Comparison of ENCODE assay signal across 1 cellular context in genomic region chr3:49134471-49135265, GRCh38.
TF ChIP-seq lines count a peak whose summit lies in the region.

No MANE protein-coding gene starts in this region.

TF ChIP-seq in HepG2, 621 proteins besides CTCF, POLR2A, EP300 and RAD21 (continues in another document):
- no peak for TF ChIP-seq NR3C1 (CRISPR knock-in tag; IDR thresholded peaks at IDR 0.05)
- TF ChIP-seq ZNF441 (CRISPR knock-in tag; IDR thresholded peaks at IDR 0.05; ENCODE audit: borderline replicate concordance) = no peak
- peak; percentile 97 for TF ChIP-seq NR2F6 (IDR thresholded peaks at IDR 0.05)
- TF ChIP-seq NR2F6 (CRISPR knock-in tag; IDR thresholded peaks at IDR 0.05) = peak; percentile 93
- no peak for TF ChIP-seq LCORL (IDR thresholded peaks at IDR 0.05)
- no peak for TF ChIP-seq LCORL (CRISPR knock-in tag; IDR thresholded peaks at IDR 0.05)
- TF ChIP-seq ZNF335 (CRISPR knock-in tag; IDR thresholded peaks at IDR 0.05) = no peak
- TF ChIP-seq BORCS8-MEF2B (CRISPR knock-in tag; IDR thresholded peaks at IDR 0.05) = no peak
- peak; percentile 44; the same call in 1 of the 2 replicates for TF ChIP-seq ZMYM4 (CRISPR knock-in tag; IDR thresholded peaks at IDR 0.05)
- peak; percentile 28 for TF ChIP-seq SALL1 (CRISPR knock-in tag; IDR thresholded peaks at IDR 0.05)
- 0 out of 2 replicates have a peak, but pooled peaks have one; percentile 11 for TF ChIP-seq SOX5 (CRISPR knock-in tag; IDR thresholded peaks at IDR 0.05; ENCODE audit: borderline replicate concordance)
- no peak for TF ChIP-seq ZBTB3 (CRISPR knock-in tag; IDR thresholded peaks at IDR 0.05; ENCODE audit: borderline replicate concordance, low read depth)
- TF ChIP-seq THRA (CRISPR knock-in tag; IDR thresholded peaks at IDR 0.05; ENCODE audit: borderline replicate concordance) = peak; percentile 74; the same call in 1 of the 2 replicates
- peak; percentile 68; the same call in 1 of the 2 replicates for TF ChIP-seq NR1H2 (CRISPR knock-in tag; IDR thresholded peaks at IDR 0.05; ENCODE audit: borderline replicate concordance, low read depth)
- no peak for TF ChIP-seq SRSF4 (IDR thresholded peaks at IDR 0.05; ENCODE audit: low read depth, low read length, poor library complexity, severe bottlenecking)
- TF ChIP-seq GABPA (IDR thresholded peaks at IDR 0.05; ENCODE audit: low read depth, low read length) = no peak
- peak; percentile 34 for TF ChIP-seq GABPA (CRISPR knock-in tag; IDR thresholded peaks at IDR 0.05; ENCODE audit: low read depth)
- TF ChIP-seq ZBTB46 (CRISPR knock-in tag; IDR thresholded peaks at IDR 0.05; ENCODE audit: borderline replicate concordance) = no peak
- TF ChIP-seq ESRRA (CRISPR knock-in tag; IDR thresholded peaks at IDR 0.05; ENCODE audit: low read depth) = peak; percentile 93
- TF ChIP-seq U2AF2 (IDR thresholded peaks at IDR 0.05; ENCODE audit: low read depth, low read length) = no peak
- no peak for TF ChIP-seq CSRNP2 (CRISPR knock-in tag; conservative IDR thresholded peaks at IDR 0.05; ENCODE audit: low read depth)
- TF ChIP-seq TCF7 (IDR thresholded peaks at IDR 0.05; ENCODE audit: low read depth) = no peak
- TF ChIP-seq ZNF660 (CRISPR knock-in tag; IDR thresholded peaks at IDR 0.05; ENCODE audit: borderline replicate concordance, low read depth) = no peak
- TF ChIP-seq NR2F2 (IDR thresholded peaks at IDR 0.05; ENCODE audit: borderline replicate concordance, low read depth) = peak; percentile 98
- TF ChIP-seq NRL (CRISPR knock-in tag; IDR thresholded peaks at IDR 0.05; ENCODE audit: borderline replicate concordance) = no peak
- no peak for TF ChIP-seq FOXO1 (CRISPR knock-in tag; IDR thresholded peaks at IDR 0.05)
- TF ChIP-seq RORA (CRISPR knock-in tag; IDR thresholded peaks at IDR 0.05) = no peak
- TF ChIP-seq ZC3H13 (CRISPR knock-in tag; IDR thresholded peaks at IDR 0.05) = no peak
- 0 out of 2 replicates have a peak, but pooled peaks have one; percentile 27 for TF ChIP-seq ZSCAN5A (CRISPR knock-in tag; IDR thresholded peaks at IDR 0.05; ENCODE audit: borderline replicate concordance)
- TF ChIP-seq ZNF652 (CRISPR knock-in tag; IDR thresholded peaks at IDR 0.05; ENCODE audit: borderline replicate concordance, low read depth) = peak; percentile 61; the same call in 1 of the 2 replicates
- peak; percentile 42; the same call in 1 of the 2 replicates for TF ChIP-seq HDAC2 (CRISPR knock-in tag; IDR thresholded peaks at IDR 0.05)
- TF ChIP-seq ZNF318 (CRISPR knock-in tag; IDR thresholded peaks at IDR 0.05) = no peak
- peak; percentile 86 for TF ChIP-seq ZKSCAN1 (IDR thresholded peaks at IDR 0.05; ENCODE audit: low read length)
- peak; percentile 91 for TF ChIP-seq RXRA (CRISPR knock-in tag; IDR thresholded peaks at IDR 0.05)
- TF ChIP-seq ZNF574 (CRISPR knock-in tag; IDR thresholded peaks at IDR 0.05) = peak; percentile 49
- no peak for TF ChIP-seq ZNF768 (CRISPR knock-in tag; IDR thresholded peaks at IDR 0.05)
- TF ChIP-seq ZNF788 (CRISPR knock-in tag; IDR thresholded peaks at IDR 0.05; ENCODE audit: borderline replicate concordance) = no peak
- no peak for TF ChIP-seq POLR2AphosphoS5 (IDR thresholded peaks at IDR 0.05; ENCODE audit: low read depth, low read length)
- peak; percentile 39; the same call in 1 of the 2 replicates for TF ChIP-seq ARID4A (CRISPR knock-in tag; IDR thresholded peaks at IDR 0.05; ENCODE audit: borderline replicate concordance)
- peak; percentile 94 for TF ChIP-seq HNF4A (CRISPR knock-in tag; IDR thresholded peaks at IDR 0.05)
- TF ChIP-seq TBP (CRISPR knock-in tag; IDR thresholded peaks at IDR 0.05) = no peak
